In the genomic region with DNA sequence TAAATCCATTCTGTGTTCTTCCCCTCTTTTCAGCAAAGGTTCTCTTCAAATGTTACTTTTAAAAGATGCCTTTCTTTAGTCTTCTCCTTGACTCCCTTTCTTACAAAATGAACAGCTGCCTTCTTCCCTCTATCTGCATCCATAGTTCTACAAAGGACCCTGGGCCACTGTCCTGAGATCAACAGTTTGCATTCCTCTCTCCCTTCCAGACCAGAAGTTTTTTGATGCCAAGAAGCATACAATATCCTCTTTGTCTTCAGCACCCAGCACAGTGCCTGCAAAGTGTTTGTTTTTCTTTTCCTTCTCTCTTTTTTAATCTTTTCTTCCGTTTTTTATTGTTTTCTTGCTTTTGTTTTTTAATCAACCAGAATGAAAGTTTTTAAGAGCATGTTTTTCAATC, we compare ENCODE assay signal across 20 cellular contexts.
A peak's percentile ranks its signal among the peaks of the same experiment; 100 is the strongest.
DNase-seq lines count a peak whose midpoint lies in the region; ATAC-seq, FAIRE-seq and TF ChIP-seq lines count a peak whose summit lies in the region.
"Had no signal": no experiment of that assay in that cellular context is flagged by ENCODE, and none has a peak within 500 bp of the region (broad histone marks: within the 10 kb centered on the region; RNA-seq: fewer than 3 reads in every experiment).

No MANE protein-coding gene starts in this region.

- BruUV-seq in Caco-2 (replicated peaks; lab: Mats Ljungman, UMichigan) (TSS peak; percentile 33), PC-3 (replicated peaks; lab: Mats Ljungman, UMichigan) (no TSS peak)

- no peak overlapping the region for H3K4me3 Mint-ChIP-seq in Caco-2 (ENCODE audit: unreplicated experiment)
- H3K4me3 Mint-ChIP-seq in progenitor cell of endocrine pancreas (ENCODE audit: low read depth): no peak overlapping the region
- H3K4me3 Mint-ChIP-seq: CD8-positive, alpha-beta T cell had no signal

- FAIRE-seq in small intestine (lab: Jason Lieb, UNC): no peak
- FAIRE-seq: A549, GM12892, H1 had no signal

- intact Hi-C loops in Caco-2 (cut with micrococcal nuclease; ENCODE audit: unreplicated experiment) (loop anchor here (1.0 kb wide), 2 partner anchors 10 to 35 kb away; no protein-coding TSS in a partner anchor), PC-3 (cut with micrococcal nuclease) (no loop called here), body of pancreas (cut with DNase I) (no loop called here)

- H3K4me1 Mint-ChIP-seq in Caco-2 (ENCODE audit: low read depth, unreplicated experiment) (peaks cover 19% of the 10 kb centered on the region), progenitor cell of endocrine pancreas (ENCODE audit: low read depth) (peaks cover 1% of the 10 kb centered on the region)

- ATAC-seq in PC-3 (peak; percentile 34; the same call in 1 of the 2 replicates), body of pancreas (no peak), GM18502 (IDR thresholded peaks at IDR 0.05; ENCODE audit: poor library complexity, unreplicated experiment) (no peak)
- ATAC-seq: CD8-positive, alpha-beta T cell had no signal

- no peaks in the 10 kb centered on the region for H3K9me2 ChIP-seq in PC-3 (replicated peaks; ENCODE audit: low read length)

- H3K27ac Mint-ChIP-seq in Caco-2 (ENCODE audit: unreplicated experiment): peak overlapping the region; percentile 57
- peak overlapping the region; percentile 26 for H3K27ac Mint-ChIP-seq in progenitor cell of endocrine pancreas
- H3K27ac Mint-ChIP-seq: CD8-positive, alpha-beta T cell had no signal

- H3F3A ChIP-seq in PC-3 (ENCODE audit: low read length, unreplicated experiment): no peaks in the 10 kb centered on the region

- no peaks in the 10 kb centered on the region for H3K27me3 Mint-ChIP-seq in Caco-2 (ENCODE audit: insufficient read depth, unreplicated experiment)
- peaks cover 12% of the 10 kb centered on the region for H3K27me3 Mint-ChIP-seq in progenitor cell of endocrine pancreas

- H3K27ac ChIP-seq in PC-3 (ENCODE audit: low read length) (peak overlapping the region; percentile 55), small intestine (ENCODE audit: low read depth in 1 of 2, low read length in 1 of 2) (no peak overlapping the region), body of pancreas (no peak overlapping the region)
- H3K27ac ChIP-seq: A549; BLaER1 treated with 17β-estradiol and CSF1 and Interleukin-3, amounts not matched to agents 10 nM and 100 nM had no signal

- TF ChIP-seq CTCF in Caco-2 (IDR thresholded peaks at IDR 0.05; ENCODE audit: insufficient read depth in 1 of 2, low read depth in 1 of 2, low read length in 1 of 2, severe bottlenecking in 1 of 2, unreplicated experiment in 1 of 2) (no peak), PC-3 (conservative IDR thresholded peaks at IDR 0.05; ENCODE audit: low read depth, low read length) (no peak), progenitor cell of endocrine pancreas (IDR thresholded peaks at IDR 0.05; ENCODE audit: unreplicated experiment) (no peak), body of pancreas (IDR thresholded peaks at IDR 0.05) (no peak)

- peak overlapping the region; percentile 28 for H3K4me2 ChIP-seq in PC-3 (ENCODE audit: low read length)
- H3K4me2 ChIP-seq: BLaER1 treated with 17β-estradiol and CSF1 and Interleukin-3, amounts not matched to agents 10 nM and 100 nM had no signal

- H4K20me1 ChIP-seq in PC-3 (ENCODE audit: low read length): no peaks in the 10 kb centered on the region
- H4K20me1 ChIP-seq: BLaER1 treated with 17β-estradiol and CSF1 and Interleukin-3, amounts not matched to agents 10 nM and 100 nM had no signal

- TF ChIP-seq POLR2A in body of pancreas (IDR thresholded peaks at IDR 0.05): no peak

- CTCF ChIA-PET in Caco-2 (lab: Charles Lee) (no interaction called here), PC-3 (lab: Charles Lee) (no interaction called here)

- H3K79me2 ChIP-seq in PC-3 (ENCODE audit: low read length): no peaks in the 10 kb centered on the region

- H3K36me3 Mint-ChIP-seq in Caco-2 (ENCODE audit: insufficient read depth, unreplicated experiment) (no peaks in the 10 kb centered on the region), progenitor cell of endocrine pancreas (ENCODE audit: insufficient read depth) (no peaks in the 10 kb centered on the region)
- H3K36me3 Mint-ChIP-seq: CD8-positive, alpha-beta T cell had no signal

- H3K4me3 ChIP-seq in Caco-2 (ENCODE audit: low read depth, low read length): no peak overlapping the region
- no peak overlapping the region for H3K4me3 ChIP-seq in PC-3 (ENCODE audit: low read length)
- H3K4me3 ChIP-seq in small intestine (ENCODE audit: low read depth in 1 of 2, low read length in 2 of 2): no peak overlapping the region
- no peak overlapping the region for H3K4me3 ChIP-seq in body of pancreas
- H3K4me3 ChIP-seq: A549; BLaER1 treated with 17β-estradiol and CSF1 and Interleukin-3, amounts not matched to agents 10 nM and 100 nM had no signal

- H3K27me3 ChIP-seq in Caco-2 (replicated peaks; ENCODE audit: control insufficient read depth, insufficient read depth, low read length) (no peaks in the 10 kb centered on the region), PC-3 (ENCODE audit: low read length) (peaks cover 6% of the 10 kb centered on the region; the same call in 1 of the 2 replicates), small intestine (ENCODE audit: control insufficient read depth in 2 of 2, insufficient read depth in 2 of 2, low read length in 2 of 2) (no peaks in the 10 kb centered on the region), body of pancreas (no peaks in the 10 kb centered on the region)
- H3K27me3 ChIP-seq: BLaER1 treated with 17β-estradiol and CSF1 and Interleukin-3, amounts not matched to agents 10 nM and 100 nM had no signal

- POLR2A ChIA-PET in Caco-2 (lab: Charles Lee): no interaction called here
- POLR2A ChIA-PET in PC-3 (lab: Charles Lee; ENCODE audit: unreplicated experiment): no interaction called here

- H3K36me3 ChIP-seq in Caco-2 (ENCODE audit: control insufficient read depth, insufficient read depth, low read length) (no peaks in the 10 kb centered on the region), PC-3 (ENCODE audit: low read depth, low read length) (no peaks in the 10 kb centered on the region), small intestine (ENCODE audit: control insufficient read depth in 2 of 2, insufficient read depth in 2 of 2, low read length in 2 of 2) (no peaks in the 10 kb centered on the region), body of pancreas (replicated peaks in 1 of 2; ENCODE audit: insufficient read depth in 1 of 2, low read depth in 2 of 2) (no peaks in the 10 kb centered on the region)
- H3K36me3 ChIP-seq: BLaER1 treated with 17β-estradiol and CSF1 and Interleukin-3, amounts not matched to agents 10 nM and 100 nM had no signal

- WGBS in small intestine, 3 donors: 8 to 51% (median 17%) methylated on average over 1 of the region's 1 CpG
- 8 to 27% methylated on average over 1 of the region's 1 CpG for WGBS in body of pancreas, 2 donors

- 0 out of 2 replicates have a peak, but pooled peaks cover 7% of the 10 kb centered on the region for H3K9me3 ChIP-seq in Caco-2
- no peaks in the 10 kb centered on the region for H3K9me3 ChIP-seq in PC-3 (ENCODE audit: low read length)
- no peaks in the 10 kb centered on the region for H3K9me3 ChIP-seq in small intestine (ENCODE audit: control insufficient read depth, low read depth)
- no peaks in the 10 kb centered on the region for H3K9me3 ChIP-seq in body of pancreas
- H3K9me3 ChIP-seq: A549 had no signal

- H3K9ac ChIP-seq in PC-3 (ENCODE audit: low read length): peak overlapping the region; percentile 2; the same call in 1 of the 2 replicates
- H3K9ac ChIP-seq: BLaER1 treated with 17β-estradiol and CSF1 and Interleukin-3, amounts not matched to agents 10 nM and 100 nM had no signal

- H3K4me1 ChIP-seq in Caco-2 (peaks cover 21% of the 10 kb centered on the region), PC-3 (ENCODE audit: insufficient read depth, low read length) (peaks cover 19% of the 10 kb centered on the region), small intestine (ENCODE audit: control insufficient read depth in 2 of 2, insufficient read depth in 1 of 2, low read depth in 1 of 2, low read length in 1 of 2) (no peaks in the 10 kb centered on the region), body of pancreas (no peaks in the 10 kb centered on the region)

- DNase-seq in Caco-2: no peak
- DNase-seq in PC-3: peak; percentile 46
- peak; percentile 0 for DNase-seq in foreskin melanocyte
- no peak for DNase-seq in progenitor cell of endocrine pancreas (ENCODE audit: low spot score, unreplicated experiment)
- DNase-seq in small intestine: no peak
- no peak for DNase-seq in body of pancreas
- DNase-seq: CD8-positive, alpha-beta T cell; NCI-H1417; NCI-H187; NCI-H2107; NCI-H2227 treated with DMSO at 0.1 percent for 48 hours; NCI-H510A treated with DMSO at 0.1 percent for 48 hours; NCI-H82; OCI-M1; SHP77 had no signal

- no peak overlapping the region for H2AFZ ChIP-seq in PC-3 (ENCODE audit: low read length)

- H3K9me3 Mint-ChIP-seq in Caco-2 (ENCODE audit: unreplicated experiment) (peaks cover 30% of the 10 kb centered on the region), progenitor cell of endocrine pancreas (ENCODE audit: low read depth) (no peaks in the 10 kb centered on the region)
- H3K9me3 Mint-ChIP-seq: CD8-positive, alpha-beta T cell had no signal

Comparison
In these comparisons a context has a peak if more than half of its experiments do, and no peak if none do; other contexts are left out.
1. DNase-seq: peak in PC-3 (single experiment) and foreskin melanocyte (single experiment); none in Caco-2 (0 of 2), progenitor cell of endocrine pancreas (single experiment), small intestine (single experiment) and body of pancreas (0 of 4).